22 cellular contexts compared by ENCODE assay signal in the genomic region with DNA sequence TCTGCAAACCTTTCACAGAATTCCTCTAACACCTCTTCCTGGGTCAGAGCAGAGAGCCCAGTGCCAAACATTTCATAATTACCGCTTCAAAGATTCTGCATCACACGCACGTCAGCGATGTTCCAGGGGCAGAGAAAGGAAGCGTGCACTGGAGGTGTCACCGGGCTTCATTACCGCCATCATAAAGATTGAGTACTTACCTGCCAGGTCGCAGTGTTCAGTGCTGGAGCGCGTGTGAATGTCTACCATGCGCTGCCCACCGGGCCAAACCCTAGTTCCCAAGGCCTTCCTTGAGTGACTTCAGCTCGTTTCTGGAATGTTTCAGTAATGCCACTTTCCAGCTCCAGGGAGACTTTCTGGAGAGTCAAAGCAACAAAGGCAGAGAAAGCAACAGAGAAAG.
DNase-seq lines count a peak whose midpoint lies in the region; FAIRE-seq and TF ChIP-seq lines count a peak whose summit lies in the region.
"Had no signal": no experiment of that assay in that cellular context is flagged by ENCODE, and none has a peak within 500 bp of the region (broad histone marks: within the 10 kb centered on the region; RNA-seq: fewer than 3 reads in every experiment).

No MANE protein-coding gene starts in this region.

- H3K14ac ChIP-seq in H1 (ENCODE audit: insufficient read length) (no peak overlapping the region), neuronal stem cell (ENCODE audit: low read length) (no peak overlapping the region)

- CTCF ChIA-PET in H1 (lab: Charles Lee; ENCODE audit: partially characterized antibody) = no interaction called here

- no peak overlapping the region for H3K56ac ChIP-seq in H1 (replicated peaks; ENCODE audit: insufficient read length, low read depth, low read length)

- no peak for TF ChIP-seq RAD21 in H1 (IDR thresholded peaks at IDR 0.05 in 1 of 2, conservative IDR thresholded peaks at IDR 0.05 in 1 of 2; ENCODE audit: low read depth in 2 of 2, low read length in 2 of 2)

- peak overlapping the region; percentile 72; the same call in 1 of the 2 replicates for H2AFZ ChIP-seq in H1 (ENCODE audit: low read length)
- peak overlapping the region; percentile 13 for H2AFZ ChIP-seq in neuronal stem cell (ENCODE audit: low read length)

- H3K27me3 ChIP-seq in H1 (replicated peaks in 1 of 4; ENCODE audit: control insufficient read depth in 3 of 4, extremely low read depth in 1 of 4, insufficient read depth in 3 of 4, low read length in 3 of 4) = no peaks in the 10 kb centered on the region
- no peaks in the 10 kb centered on the region for H3K27me3 ChIP-seq in neuronal stem cell (ENCODE audit: control insufficient read depth in 3 of 3, insufficient read depth in 3 of 3, low read depth in 1 of 3, low read length in 3 of 3)
- no peaks in the 10 kb centered on the region for H3K27me3 ChIP-seq in ovary
- H3K27me3 ChIP-seq: BLaER1 treated with 17β-estradiol and CSF1 and Interleukin-3, amounts not matched to agents 10 nM and 100 nM had no signal

- no peaks in the 10 kb centered on the region for H3K36me3 ChIP-seq in H1 (ENCODE audit: control insufficient read depth in 2 of 4, insufficient read depth in 4 of 4, low read length in 3 of 4)
- H3K36me3 ChIP-seq in neuronal stem cell (replicated peaks in 1 of 2; ENCODE audit: control insufficient read depth in 2 of 2, insufficient read depth in 2 of 2, low read length in 2 of 2) = no peaks in the 10 kb centered on the region
- H3K36me3 ChIP-seq in ovary = no peaks in the 10 kb centered on the region
- H3K36me3 ChIP-seq: BLaER1 treated with 17β-estradiol and CSF1 and Interleukin-3, amounts not matched to agents 10 nM and 100 nM had no signal

- no peak overlapping the region for H4K8ac ChIP-seq in H1 (ENCODE audit: extremely low read depth, insufficient read depth, low read length)
- H4K8ac ChIP-seq in neuronal stem cell (ENCODE audit: low read depth, low read length) = no peak overlapping the region

- intact Hi-C loops in ovary (cut with DNase I) = no loop called here

- H2BK20ac ChIP-seq in H1 (ENCODE audit: low read length) = peak overlapping the region; percentile 48; the same call in 1 of the 2 replicates

- POLR2A ChIA-PET in H1 (lab: Charles Lee; ENCODE audit: partially characterized antibody) = interaction anchor here (1.3 kb wide), 2 partner anchors 17 to 28 kb away, joined by 3 to 4 read pairs; no protein-coding TSS in a partner anchor

- H3K9ac ChIP-seq in H1 (replicated peaks in 1 of 4; ENCODE audit: extremely low read depth in 1 of 4, low read depth in 3 of 4, low read length in 3 of 4) (no peak overlapping the region), neuronal stem cell (ENCODE audit: low read depth, low read length, poor library complexity) (no peak overlapping the region)
- H3K9ac ChIP-seq: BLaER1 treated with 17β-estradiol and CSF1 and Interleukin-3, amounts not matched to agents 10 nM and 100 nM had no signal

- H3K23me2 ChIP-seq in H1 (ENCODE audit: low read depth, low read length) = no peaks in the 10 kb centered on the region

- H2BK5ac ChIP-seq in H1 (ENCODE audit: low read depth, low read length) (no peak overlapping the region), neuronal stem cell (ENCODE audit: low read length) (no peak overlapping the region)

- TF ChIP-seq EP300 in H1 (IDR thresholded peaks at IDR 0.05; ENCODE audit: borderline replicate concordance in 1 of 2, low read depth in 2 of 2, low read length in 2 of 2) (no peak), ovary (IDR thresholded peaks at IDR 0.05) (no peak)

- no peak overlapping the region for H2BK120ac ChIP-seq in H1 (replicated peaks; ENCODE audit: low read depth, low read length)
- H2BK120ac ChIP-seq in neuronal stem cell (ENCODE audit: low read depth, low read length) = no peak overlapping the region

- H3K27ac ChIP-seq in H1 (ENCODE audit: low read depth, low read length) (no peak overlapping the region), neuronal stem cell (replicated peaks; ENCODE audit: low read length) (no peak overlapping the region), ovary (no peak overlapping the region)
- H3K27ac ChIP-seq: 22Rv1; A549; BLaER1 treated with 17β-estradiol and CSF1 and Interleukin-3, amounts not matched to agents 10 nM and 100 nM; C4-2B had no signal

- WGBS in H1 (ENCODE audit: extremely low coverage in 1 of 2, insufficient coverage in 1 of 2, insufficient read length in 1 of 2, insufficient replicate concordance in 2 of 2, low coverage in 1 of 2, low lambda C conversion rate in 2 of 2, missing lambda C conversion rate in 1 of 2), 2 experiments = 97% methylated on average over 13 of the region's 13 CpGs; no CpG with 5 or more reads in 1 of the 2 experiments
- WGBS in neuronal stem cell (ENCODE audit: extremely low coverage in 2 of 2, insufficient read length in 2 of 2, insufficient replicate concordance in 1 of 2), 2 donors = no CpG with 5 or more reads among the region's 13 CpGs
- 92 to 95% (median 93%) methylated on average over 13 of the region's 13 CpGs for WGBS in ovary, 3 donors

- H3K4me2 ChIP-seq in H1 (ENCODE audit: insufficient read depth in 1 of 2, low read depth in 2 of 2, low read length in 2 of 2) = 0 out of 4 replicates have a peak overlapping the region, but pooled peaks of 1 of the 2 experiments have one; percentile 18
- H3K4me2 ChIP-seq in neuronal stem cell (ENCODE audit: insufficient read depth, low read length, poor library complexity, severe bottlenecking) = no peak overlapping the region
- H3K4me2 ChIP-seq: A549; BLaER1 treated with 17β-estradiol and CSF1 and Interleukin-3, amounts not matched to agents 10 nM and 100 nM had no signal

- H4K5ac ChIP-seq in H1 (ENCODE audit: insufficient read length, low read depth, low read length) = no peak overlapping the region

- FAIRE-seq in H1 (lab: Jason Lieb, UNC) = peak; percentile 48
- FAIRE-seq: A549, D721Med, G401.6, GM12891, GM19239 had no signal

- H3K23ac ChIP-seq in H1 (ENCODE audit: insufficient read length) (no peak overlapping the region), neuronal stem cell (ENCODE audit: low read depth, low read length, poor library complexity) (no peak overlapping the region)

- H2AK5ac ChIP-seq in H1 (ENCODE audit: low read depth, low read length) (no peak overlapping the region), neuronal stem cell (ENCODE audit: low read depth, low read length) (no peak overlapping the region)

- H3K4me3 ChIP-seq in H1 (ENCODE audit: extremely low read depth in 1 of 4, insufficient read depth in 2 of 4, low read depth in 3 of 4, low read length in 4 of 4) = no peak overlapping the region
- H3K4me3 ChIP-seq in neuronal stem cell (ENCODE audit: low read length in 2 of 2) = no peak overlapping the region
- H3K4me3 ChIP-seq in ovary = no peak overlapping the region
- H3K4me3 ChIP-seq: A549; BLaER1 treated with 17β-estradiol and CSF1 and Interleukin-3, amounts not matched to agents 10 nM and 100 nM had no signal

- H2BK15ac ChIP-seq in H1 (ENCODE audit: low read length) (no peak overlapping the region), neuronal stem cell (ENCODE audit: low read length) (no peak overlapping the region)

- peaks cover 0 to 2% (median 0%) of the 10 kb centered on the region in 4 experiments; a peak in 1 of 7 replicates for H3K4me1 ChIP-seq in H1 (replicated peaks in 1 of 4; ENCODE audit: control insufficient read depth in 3 of 4, insufficient read depth in 4 of 4, low read length in 3 of 4)
- H3K4me1 ChIP-seq in neuronal stem cell (ENCODE audit: control insufficient read depth in 2 of 2, insufficient read depth in 1 of 2, low read depth in 1 of 2, low read length in 2 of 2) = no peaks in the 10 kb centered on the region
- no peaks in the 10 kb centered on the region for H3K4me1 ChIP-seq in ovary (ENCODE audit: insufficient read depth)
- H3K4me1 ChIP-seq: A549, Caco-2 had no signal

- TF ChIP-seq CTCF in H1 (IDR thresholded peaks at IDR 0.05; ENCODE audit: control extremely low read depth in 1 of 3, insufficient read depth in 1 of 3, low read depth in 1 of 3, low read length in 3 of 3) (no peak), ovary (IDR thresholded peaks at IDR 0.05) (no peak)

- no peak overlapping the region for H2BK12ac ChIP-seq in H1 (ENCODE audit: low read depth, low read length)
- no peak overlapping the region for H2BK12ac ChIP-seq in neuronal stem cell (ENCODE audit: low read length)

- no peaks in the 10 kb centered on the region for H4K20me1 ChIP-seq in H1 (replicated peaks in 1 of 2; ENCODE audit: control insufficient read depth in 1 of 2, insufficient read depth in 2 of 2, low read length in 2 of 2)
- H4K20me1 ChIP-seq: BLaER1 treated with 17β-estradiol and CSF1 and Interleukin-3, amounts not matched to agents 10 nM and 100 nM had no signal

- TF ChIP-seq POLR2A in H1 (IDR thresholded peaks at IDR 0.05; ENCODE audit: control extremely low read depth in 1 of 2, low read depth in 2 of 2, low read length in 2 of 2) = no peak
- TF ChIP-seq POLR2A in ovary (IDR thresholded peaks at IDR 0.05) = no peak

- H3K4ac ChIP-seq in H1 (replicated peaks; ENCODE audit: insufficient read length, low read depth, low read length) (no peak overlapping the region), neuronal stem cell (ENCODE audit: low read length) (no peak overlapping the region)

- H3K79me2 ChIP-seq in H1 (ENCODE audit: control insufficient read depth in 1 of 2, insufficient read depth in 2 of 2, low read length in 2 of 2) = no peaks in the 10 kb centered on the region

- H3K18ac ChIP-seq in H1 (ENCODE audit: extremely low read depth, low read length) = peak overlapping the region; percentile 19; the same call in 1 of the 2 replicates
- no peak overlapping the region for H3K18ac ChIP-seq in neuronal stem cell (ENCODE audit: low read length)

- H3K9me3 ChIP-seq in H1 (ENCODE audit: insufficient read depth in 2 of 2, low read depth in 1 of 2, low read length in 1 of 2) (no peaks in the 10 kb centered on the region), neuronal stem cell (replicated peaks in 1 of 2; ENCODE audit: control insufficient read depth in 2 of 2, insufficient read depth in 1 of 2, low read depth in 1 of 2, low read length in 2 of 2) (no peaks in the 10 kb centered on the region), ovary (no peaks in the 10 kb centered on the region)
- H3K9me3 ChIP-seq: A549, Caco-2 had no signal

- peak; percentile 24 for DNase-seq in activated CD8-positive, alpha-beta memory T cell treated with anti-CD3 and anti-CD28 coated beads for 24 hours
- DNase-seq in activated CD8-positive, alpha-beta memory T cell treated with anti-CD3 and anti-CD28 coated beads, Interleukin-2, amount 50 U/mL, for 48 hours = no peak
- DNase-seq in H1 (ENCODE audit: low read depth in 1 of 2, low spot score in 2 of 2) (no peak), neuronal stem cell (ENCODE audit: low spot score) (no peak), NCI-H446 treated with DMSO at 0.1 percent for 48 hours (lab: John Stamatoyannopoulos, UW) (no peak), ovary (no peak), H4 (ENCODE audit: low spot score) (no peak)
- DNase-seq: AML-193; Caco-2; Calu3; CD4-positive, alpha-beta T cell; CD8-positive, alpha-beta T cell; DMS79 treated with DMSO at 0.1 percent for 48 hours; GF-D8 had no signal

- no peaks in the 10 kb centered on the region for H3K79me1 ChIP-seq in H1 (ENCODE audit: low read depth, low read length)
- no peaks in the 10 kb centered on the region for H3K79me1 ChIP-seq in neuronal stem cell (ENCODE audit: low read depth, low read length)

- H4K91ac ChIP-seq in H1 (replicated peaks; ENCODE audit: insufficient read length, low read length) (no peak overlapping the region), neuronal stem cell (ENCODE audit: low read depth, low read length, poor library complexity) (no peak overlapping the region)
